In the genomic region with DNA sequence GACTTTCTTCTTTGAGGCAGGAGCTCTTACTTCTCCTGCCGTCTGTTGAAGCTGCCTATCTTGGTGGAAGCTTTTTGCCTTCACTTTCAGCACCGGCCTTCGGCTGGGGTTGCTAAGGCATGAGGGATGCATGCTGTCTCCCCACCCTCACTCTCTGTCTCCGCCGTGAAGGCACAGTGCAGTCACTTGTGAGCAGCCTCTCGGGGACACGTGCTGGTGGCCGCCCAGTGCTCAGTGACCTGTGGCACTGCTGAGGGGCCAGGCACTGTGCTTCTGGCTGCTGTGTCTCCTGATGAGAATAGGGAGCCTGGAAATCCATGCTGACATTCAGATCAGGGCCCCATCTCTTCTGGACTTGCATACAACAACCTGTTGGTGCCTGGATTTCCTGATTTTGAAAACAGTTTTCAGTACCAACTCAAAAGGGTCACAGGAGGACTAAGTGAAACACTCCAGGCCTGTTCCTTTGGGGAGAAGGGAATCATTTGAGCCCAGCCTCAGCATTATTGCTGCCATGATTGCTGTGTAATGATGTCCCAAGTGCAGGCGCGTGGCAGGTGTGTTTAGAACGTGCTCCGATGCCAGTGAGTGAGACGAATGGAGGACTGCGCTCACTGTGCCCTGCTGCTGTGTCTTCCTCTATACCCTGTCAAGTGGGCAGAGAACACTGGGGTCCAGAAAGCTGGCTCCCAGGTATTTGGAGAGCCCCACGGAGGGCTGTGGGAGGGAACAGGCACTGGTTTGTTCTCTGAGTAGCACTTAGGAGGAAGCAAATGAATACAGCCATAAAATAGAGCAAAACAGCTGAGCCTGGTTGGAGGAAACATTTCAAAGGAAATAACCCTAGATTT, we compare ENCODE assay signal across 13 cellular contexts.
"Had no signal": no experiment of that assay in that cellular context is flagged by ENCODE, and none has a peak within 500 bp of the region (broad histone marks: within the 10 kb centered on the region; RNA-seq: fewer than 3 reads in every experiment).

No MANE protein-coding gene starts in this region.

- H3K4me2 ChIP-seq: hepatocyte had no signal

- DNase-seq: activated CD4-positive, alpha-beta T cell treated with anti-CD3 and anti-CD28 coated beads, Interleukin-2, amount 10 ng/mL, durations not matched to agents 7 days and 5 days; activated CD8-positive, alpha-beta memory T cell treated with anti-CD3 and anti-CD28 coated beads, Interleukin-2, amount 10 ng/mL, durations not matched to agents 7 days and 5 days; effector memory CD8-positive, alpha-beta T cell; erythroblast; right cardiac atrium; small intestine; substantia nigra; upper lobe of left lung had no signal

- ATAC-seq: activated CD8-positive, alpha-beta memory T cell treated with anti-CD3 and anti-CD28 coated beads, Interleukin-2, amount 10 ng/mL, durations not matched to agents 7 days and 5 days; effector memory CD8-positive, alpha-beta T cell had no signal

- H3K4me1 Mint-ChIP-seq: activated CD8-positive, alpha-beta memory T cell treated with anti-CD3 and anti-CD28 coated beads, Interleukin-2, amount 10 ng/mL, durations not matched to agents 7 days and 5 days had no signal

- H3K27ac ChIP-seq: hepatocyte, upper lobe of left lung had no signal

- H3K9me3 ChIP-seq: upper lobe of left lung had no signal

- H3K36me3 Mint-ChIP-seq: activated CD8-positive, alpha-beta memory T cell treated with anti-CD3 and anti-CD28 coated beads, Interleukin-2, amount 10 ng/mL, durations not matched to agents 7 days and 5 days; WTC11 had no signal

- H3K4me1 ChIP-seq: upper lobe of left lung had no signal

- H2AFZ ChIP-seq: hepatocyte had no signal

- H3K27me3 ChIP-seq: hepatocyte, upper lobe of left lung had no signal

- H3K27me3 Mint-ChIP-seq: activated CD4-positive, alpha-beta T cell treated with anti-CD3 and anti-CD28 coated beads, Interleukin-2, amount 10 ng/mL, durations not matched to agents 7 days and 5 days had no signal

- H3K27ac Mint-ChIP-seq: activated CD4-positive, alpha-beta T cell treated with anti-CD3 and anti-CD28 coated beads, Interleukin-2, amount 10 ng/mL, durations not matched to agents 7 days and 5 days; activated CD8-positive, alpha-beta memory T cell treated with anti-CD3 and anti-CD28 coated beads, Interleukin-2, amount 10 ng/mL, durations not matched to agents 7 days and 5 days; effector memory CD8-positive, alpha-beta T cell; T-helper 1 cell treated with Interleukin-12 subunit alpha and Interleukin-12 subunit beta and Interleukin-4 antibody, amounts not matched to agents 30 μg/mL and 1 μg/mL, for 36 hours; WTC11 had no signal

- H3K4me3 Mint-ChIP-seq: activated CD4-positive, alpha-beta T cell treated with anti-CD3 and anti-CD28 coated beads, Interleukin-2, amount 10 ng/mL, durations not matched to agents 7 days and 5 days; activated CD8-positive, alpha-beta memory T cell treated with anti-CD3 and anti-CD28 coated beads, Interleukin-2, amount 10 ng/mL, durations not matched to agents 7 days and 5 days; central memory CD8-positive, alpha-beta T cell; effector memory CD8-positive, alpha-beta T cell; neural crest cell; T-helper 1 cell treated with Interleukin-12 subunit alpha and Interleukin-12 subunit beta and Interleukin-4 antibody, amounts not matched to agents 30 μg/mL and 1 μg/mL, for 36 hours; WTC11 had no signal

- H3K4me3 ChIP-seq: hepatocyte, upper lobe of left lung had no signal

- H3K9me3 Mint-ChIP-seq: activated CD4-positive, alpha-beta T cell treated with anti-CD3 and anti-CD28 coated beads, Interleukin-2, amount 10 ng/mL, durations not matched to agents 7 days and 5 days; central memory CD8-positive, alpha-beta T cell; effector memory CD8-positive, alpha-beta T cell; neural crest cell; T-helper 1 cell treated with Interleukin-12 subunit alpha and Interleukin-12 subunit beta and Interleukin-4 antibody, amounts not matched to agents 30 μg/mL and 1 μg/mL, for 36 hours; WTC11 had no signal
